ENCODE assay signal across 12 cellular contexts in the genomic region with DNA sequence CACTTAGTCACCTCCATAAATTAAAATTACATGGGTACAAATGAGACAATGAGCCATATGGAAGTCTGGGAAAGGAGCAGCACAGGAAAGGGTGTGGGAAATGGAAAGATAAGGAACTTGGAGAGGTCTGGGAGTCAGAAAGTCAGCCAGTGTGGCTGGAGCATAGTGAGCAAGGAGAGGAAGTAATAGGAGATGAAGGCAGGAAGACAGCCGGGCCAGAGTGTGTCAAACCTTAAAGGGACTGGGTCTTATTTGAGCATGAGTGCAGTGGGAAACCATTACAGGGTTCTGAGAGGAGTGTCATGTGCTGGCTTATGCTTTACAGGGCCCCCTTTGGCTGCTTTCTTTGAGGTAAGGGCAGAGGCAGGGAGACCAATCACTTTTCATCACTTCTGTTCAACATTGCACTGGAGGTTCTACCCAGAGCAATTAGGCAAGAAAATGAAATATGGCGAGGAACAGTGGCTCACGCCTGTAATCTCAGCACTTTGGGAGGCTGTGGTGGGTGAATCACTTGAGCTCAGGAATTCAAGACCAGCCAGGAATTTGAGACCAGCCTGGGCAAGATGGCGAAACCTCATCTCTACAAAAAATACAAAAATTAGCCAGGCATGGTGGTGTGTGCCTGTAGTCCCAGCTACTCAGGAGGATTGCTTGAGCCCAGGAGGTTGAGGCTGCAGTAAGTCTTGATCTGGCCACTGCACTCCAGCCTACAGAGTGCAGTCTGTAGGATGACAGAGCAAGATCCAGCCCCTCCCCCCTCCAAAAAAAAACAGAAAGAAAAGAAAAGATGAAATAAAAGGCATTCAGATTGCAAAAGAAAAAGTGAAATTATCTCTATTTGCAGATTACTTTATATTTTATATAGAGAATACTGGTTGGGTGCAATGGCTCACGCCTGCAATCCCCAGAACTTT. TPM values are rescaled to one million over a fixed set of nuclear protein-coding genes. Genes with fewer than 3 reads are reported as not detected.
A peak's percentile ranks its signal among the peaks of the same experiment; 100 is the strongest.
DNase-seq lines count a peak whose midpoint lies in the region; ATAC-seq and TF ChIP-seq lines count a peak whose summit lies in the region.
"Had no signal": no experiment of that assay in that cellular context is flagged by ENCODE, and none has a peak within 500 bp of the region (broad histone marks: within the 10 kb centered on the region; RNA-seq: fewer than 3 reads in every experiment).

No MANE protein-coding gene starts in this region.

- peaks cover 0 to 3% (median 0%) of the 10 kb centered on the region in 8 donors for H3K9me3 Mint-ChIP-seq in CD4-positive, alpha-beta memory T cell
- no peaks in the 10 kb centered on the region for H3K9me3 Mint-ChIP-seq in mesothelial cell of epicardium
- H3K9me3 Mint-ChIP-seq: neural crest cell; T-helper 1 cell treated with Interleukin-12 subunit alpha and Interleukin-12 subunit beta and Interleukin-4 antibody, amounts not matched to agents 30 μg/mL and 1 μg/mL, for 36 hours had no signal

- no peaks in the 10 kb centered on the region for H3K36me3 Mint-ChIP-seq in CD4-positive, alpha-beta memory T cell
- H3K36me3 Mint-ChIP-seq in mesothelial cell of epicardium, result no peaks in the 10 kb centered on the region

- peaks cover 1 to 4% of the 10 kb centered on the region in 2 donors for H3K27me3 Mint-ChIP-seq in CD4-positive, alpha-beta memory T cell
- H3K27me3 Mint-ChIP-seq in mesothelial cell of epicardium (ENCODE audit: low read depth), result no peaks in the 10 kb centered on the region

- ATAC-seq in right lobe of liver, result peak; percentile 57 to 77 (median 67)

- no peaks in the 10 kb centered on the region for H3K27me3 ChIP-seq in right lobe of liver
- H3K27me3 ChIP-seq in CD4-positive, alpha-beta memory T cell (ENCODE audit: insufficient read depth, low read length), result no peaks in the 10 kb centered on the region

- H3K27ac Mint-ChIP-seq in CD4-positive, alpha-beta memory T cell, result peak overlapping the region in 1 of 7 donors; percentile 61
- no peak overlapping the region for H3K27ac Mint-ChIP-seq in mesothelial cell of epicardium
- H3K27ac Mint-ChIP-seq: T-helper 1 cell treated with Interleukin-12 subunit alpha and Interleukin-12 subunit beta and Interleukin-4 antibody, amounts not matched to agents 30 μg/mL and 1 μg/mL, for 36 hours had no signal

- CTCF ChIA-PET in CD4-positive, alpha-beta memory T cell (lab: Charles Lee; ENCODE audit: partially characterized antibody), result no interaction called here

- H3K4me3 Mint-ChIP-seq in CD4-positive, alpha-beta memory T cell, result no peak overlapping the region
- no peak overlapping the region for H3K4me3 Mint-ChIP-seq in mesothelial cell of epicardium
- H3K4me3 Mint-ChIP-seq: neural crest cell; T-helper 1 cell treated with Interleukin-12 subunit alpha and Interleukin-12 subunit beta and Interleukin-4 antibody, amounts not matched to agents 30 μg/mL and 1 μg/mL, for 36 hours had no signal

- TF ChIP-seq CTCF in cardiac fibroblast (IDR thresholded peaks at IDR 0.05; ENCODE audit: low read depth, low read length), result no peak
- TF ChIP-seq CTCF in right lobe of liver (IDR thresholded peaks at IDR 0.05), result no peak
- TF ChIP-seq CTCF in mesothelial cell of epicardium (IDR thresholded peaks at IDR 0.05; ENCODE audit: unreplicated experiment), result no peak

- peak; percentile 67 for DNase-seq in AG20443 (ENCODE audit: low spot score)
- DNase-seq in Kasumi-1 (lab: John Stamatoyannopoulos, UW), result peak; percentile 73 to 83
- DNase-seq in cardiac fibroblast (ENCODE audit: low read depth in 2 of 2), result peak; percentile 80 to 92
- no peak for DNase-seq in right lobe of liver
- no peak for DNase-seq in CD4-positive, alpha-beta memory T cell
- DNase-seq in activated T-cell treated with anti-CD3 and anti-CD28 coated beads, Interleukin-2, amount 50 U/mL, for 48 hours, result no peak
- no peak for DNase-seq in NCI-H1436 (lab: John Stamatoyannopoulos, UW)
- DNase-seq in mesothelial cell of epicardium (ENCODE audit: low spot score in 2 of 2, unreplicated experiment in 2 of 2), result no peak
- DNase-seq: DMS153, NCI-H2081 treated with DMSO at 0.1 percent for 48 hours had no signal

- H3K9me3 ChIP-seq in right lobe of liver, result no peaks in the 10 kb centered on the region
- no peaks in the 10 kb centered on the region for H3K9me3 ChIP-seq in CD4-positive, alpha-beta memory T cell (ENCODE audit: control insufficient read depth in 1 of 2, low read length in 2 of 2)

- H3K4me3 ChIP-seq in cardiac fibroblast (replicated peaks in 1 of 2; ENCODE audit: low read depth in 2 of 2, low read length in 2 of 2) (no peak overlapping the region), right lobe of liver (no peak overlapping the region)
- no peak overlapping the region for H3K4me3 ChIP-seq in CD4-positive, alpha-beta memory T cell (ENCODE audit: low read length in 2 of 2)

- no peak for TF ChIP-seq POLR2A in right lobe of liver (IDR thresholded peaks at IDR 0.05)

- H3K27ac ChIP-seq in right lobe of liver, result no peak overlapping the region
- no peak overlapping the region for H3K27ac ChIP-seq in CD4-positive, alpha-beta memory T cell (ENCODE audit: low read depth, low read length)

- intact Hi-C loops in right lobe of liver (cut with DNase I), result no loop called here
- intact Hi-C loops in CD4-positive, alpha-beta memory T cell (cut with micrococcal nuclease), result no loop called here

- no peaks in the 10 kb centered on the region for H3K36me3 ChIP-seq in right lobe of liver
- no peaks in the 10 kb centered on the region for H3K36me3 ChIP-seq in CD4-positive, alpha-beta memory T cell (ENCODE audit: insufficient read depth, low read length)

- POLR2A ChIA-PET in CD4-positive, alpha-beta memory T cell (lab: Charles Lee; ENCODE audit: partially characterized antibody), result no interaction called here

- H3K4me1 Mint-ChIP-seq in CD4-positive, alpha-beta memory T cell, result no peaks in the 10 kb centered on the region
- H3K4me1 Mint-ChIP-seq in mesothelial cell of epicardium, result peaks cover 4% of the 10 kb centered on the region

- WGBS in right lobe of liver (ENCODE audit: insufficient coverage, low coverage, low lambda C conversion rate, missing lambda C conversion rate), result 54% methylated on average over 5 of the region's 5 CpGs

- no peaks in the 10 kb centered on the region for H3K4me1 ChIP-seq in right lobe of liver
- no peaks in the 10 kb centered on the region for H3K4me1 ChIP-seq in CD4-positive, alpha-beta memory T cell (ENCODE audit: insufficient read depth, low read length)

RNA-seq across cellular contexts. Expression of gene ZMIZ2, which starts 21.0 kb away (rescaled TPM):
- total RNA-seq in right lobe of liver, result 10 to 100 TPM in 4 of 6 experiments, 1 to 10 TPM in 2; 8.6 to 36.3 (median 28.6) TPM
- 100 to 1,000 TPM; 169 to 170 TPM for total RNA-seq in CD4-positive, alpha-beta memory T cell
- polyA plus RNA-seq in CD4-positive, alpha-beta memory T cell, result 10 to 100 TPM in 1 of 2 donors, 1 to 10 TPM in 1; 1.1 to 12.1 TPM
- total RNA-seq in mesothelial cell of epicardium, result 164 to 169 TPM (median 164 TPM) in 3 replicates

Comparison
In these comparisons a context has a peak if more than half of its experiments do, and no peak if none do; other contexts are left out.
1. DNase-seq: peak in AG20443 (single experiment), Kasumi-1 (2 of 2) and cardiac fibroblast (2 of 2); none in right lobe of liver (0 of 3), CD4-positive, alpha-beta memory T cell (0 of 5), activated T-cell treated with anti-CD3 and anti-CD28 coated beads, Interleukin-2, amount 50 U/mL, for 48 hours (0 of 2), NCI-H1436 (single experiment) and mesothelial cell of epicardium (0 of 2).